In the genomic region with DNA sequence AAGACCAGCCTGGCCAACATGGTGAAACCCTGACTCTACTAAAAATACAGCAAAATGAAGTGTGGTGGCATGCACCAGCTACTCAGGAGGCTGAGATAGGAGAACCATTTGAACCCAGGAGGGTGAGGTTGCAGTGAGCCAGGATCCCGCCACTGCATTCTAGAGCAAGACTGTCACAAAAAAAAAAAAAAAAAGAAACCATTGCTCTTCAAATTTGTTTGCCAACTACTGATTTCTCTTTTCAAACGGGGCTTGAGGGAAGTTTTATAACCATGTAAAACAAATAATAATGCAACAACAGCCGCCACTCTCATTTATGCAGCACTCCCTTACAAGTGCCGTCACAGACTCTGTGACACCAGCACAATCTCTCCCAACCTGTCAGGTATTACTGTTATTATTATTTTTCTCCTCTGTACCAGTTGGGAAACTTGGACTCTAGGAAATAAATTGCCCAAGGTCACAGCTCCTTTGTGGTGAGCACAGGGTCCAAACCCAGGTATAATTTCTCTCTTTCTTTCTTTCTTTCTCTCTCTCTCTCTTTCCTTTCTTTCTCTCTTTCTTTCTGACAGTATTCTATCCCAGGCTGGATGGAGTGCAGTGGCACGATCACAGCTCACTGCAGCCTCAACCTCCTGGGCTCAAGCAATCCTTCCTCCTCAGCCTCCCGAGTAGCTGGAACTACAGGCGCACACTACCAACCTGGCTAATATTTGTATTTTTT, we compare ENCODE assay signal across 14 cellular contexts. TPM values are rescaled to one million over a fixed set of nuclear protein-coding genes. Genes with fewer than 3 reads are reported as not detected.
DNase-seq lines count a peak whose midpoint lies in the region; ATAC-seq and TF ChIP-seq lines count a peak whose summit lies in the region.
"Had no signal": no experiment of that assay in that cellular context is flagged by ENCODE, and none has a peak within 500 bp of the region (broad histone marks: within the 10 kb centered on the region; RNA-seq: fewer than 3 reads in every experiment).

No MANE protein-coding gene starts in this region.

- H3K4me1 ChIP-seq in BLaER1: peaks cover 79% of the 10 kb centered on the region
- peaks cover 14% of the 10 kb centered on the region for H3K4me1 ChIP-seq in upper lobe of right lung

- CTCF ChIA-PET in Calu3 (lab: Charles Lee): interaction anchor here (0.8 to 0.9 kb wide), 2 partner anchors 17 to 27 kb away, joined by 3 to 6 read pairs; no protein-coding TSS in a partner anchor

- H3K4me2 ChIP-seq in BLaER1: peak overlapping the region; percentile 52

- no peaks in the 10 kb centered on the region for H3K27me3 ChIP-seq in BLaER1
- no peaks in the 10 kb centered on the region for H3K27me3 ChIP-seq in upper lobe of right lung
- H3K27me3 ChIP-seq: Peyer's patch had no signal

- no peak for TF ChIP-seq CTCF in Calu3 (IDR thresholded peaks at IDR 0.05; ENCODE audit: unreplicated experiment)
- no peak for TF ChIP-seq CTCF in mesothelial cell of epicardium (IDR thresholded peaks at IDR 0.05; ENCODE audit: unreplicated experiment)
- TF ChIP-seq CTCF in upper lobe of right lung (IDR thresholded peaks at IDR 0.05): no peak

- H3K27ac ChIP-seq in BLaER1: 0 out of 2 replicates have a peak overlapping the region, but pooled peaks have one; percentile 4
- H3K27ac ChIP-seq in upper lobe of right lung: no peak overlapping the region
- H3K27ac ChIP-seq: Peyer's patch had no signal

- H3K4me3 ChIP-seq in BLaER1 (no peak overlapping the region), upper lobe of right lung (no peak overlapping the region)
- H3K4me3 ChIP-seq: Peyer's patch had no signal

- no peaks in the 10 kb centered on the region for H3K9me3 ChIP-seq in BLaER1
- no peaks in the 10 kb centered on the region for H3K9me3 ChIP-seq in upper lobe of right lung
- H3K9me3 ChIP-seq: Peyer's patch had no signal

- H3K4me1 Mint-ChIP-seq in Calu3 (ENCODE audit: low read depth, unreplicated experiment): peaks cover 47% of the 10 kb centered on the region
- H3K4me1 Mint-ChIP-seq in activated naive CD8-positive, alpha-beta T cell treated with anti-CD3 and anti-CD28 coated beads for 36 hours: peaks cover 75% of the 10 kb centered on the region
- H3K4me1 Mint-ChIP-seq in mesothelial cell of epicardium: peaks cover 15% of the 10 kb centered on the region

- BruUV-seq in Calu3 (replicated peaks; lab: Mats Ljungman, UMichigan): no TSS peak

- H3K36me3 Mint-ChIP-seq in Calu3 (ENCODE audit: insufficient read depth, unreplicated experiment) (no peaks in the 10 kb centered on the region), mesothelial cell of epicardium (peaks cover 2% of the 10 kb centered on the region)
- H3K36me3 Mint-ChIP-seq in activated naive CD8-positive, alpha-beta T cell treated with anti-CD3 and anti-CD28 coated beads for 36 hours: peaks cover 11% of the 10 kb centered on the region

- H4K20me1 ChIP-seq in BLaER1: peaks cover 98% of the 10 kb centered on the region

- H3K4me3 Mint-ChIP-seq in Calu3 (ENCODE audit: low read depth, unreplicated experiment) (no peak overlapping the region), mesothelial cell of epicardium (no peak overlapping the region)
- no peak overlapping the region for H3K4me3 Mint-ChIP-seq in activated naive CD8-positive, alpha-beta T cell treated with anti-CD3 and anti-CD28 coated beads for 36 hours

- H3K27me3 Mint-ChIP-seq in Calu3 (ENCODE audit: unreplicated experiment): no peaks in the 10 kb centered on the region
- no peaks in the 10 kb centered on the region for H3K27me3 Mint-ChIP-seq in activated naive CD8-positive, alpha-beta T cell treated with anti-CD3 and anti-CD28 coated beads for 36 hours
- no peaks in the 10 kb centered on the region for H3K27me3 Mint-ChIP-seq in mesothelial cell of epicardium (ENCODE audit: low read depth)

- peaks cover 59% of the 10 kb centered on the region for H3K36me3 ChIP-seq in BLaER1
- H3K36me3 ChIP-seq in upper lobe of right lung: no peaks in the 10 kb centered on the region
- H3K36me3 ChIP-seq: Peyer's patch had no signal

- no peak for DNase-seq in Calu3
- DNase-seq in activated naive CD8-positive, alpha-beta T cell treated with anti-CD3 and anti-CD28 coated beads for 36 hours: no peak
- no peak for DNase-seq in mesothelial cell of epicardium (ENCODE audit: low spot score in 2 of 2, unreplicated experiment in 2 of 2)
- no peak for DNase-seq in pons (ENCODE audit: low spot score)
- DNase-seq in NCI-H2196 treated with DMSO at 0.1 percent for 48 hours (lab: John Stamatoyannopoulos, UW; ENCODE audit: unreplicated experiment): no peak
- DNase-seq in NCI-H526 treated with DMSO at 0.1 percent for 48 hours (lab: John Stamatoyannopoulos, UW): no peak
- no peak for DNase-seq in upper lobe of right lung
- DNase-seq: activated CD4-positive, alpha-beta T cell treated with anti-CD3 and anti-CD28 coated beads, Interleukin-2, amount 50 U/mL, for 4 hours; activated gamma-delta T cell; cerebellar nuclear complex; KBM-7; Peyer's patch; stimulated activated CD4-positive, alpha-beta T cell treated with anti-CD3 and anti-CD28 coated beads, Interleukin-4, amount 100 ng/mL, for 1 hour had no signal

- H3K27ac Mint-ChIP-seq in Calu3 (ENCODE audit: unreplicated experiment) (peak overlapping the region; percentile 22), mesothelial cell of epicardium (peak overlapping the region; percentile 27)
- peak overlapping the region; percentile 84 for H3K27ac Mint-ChIP-seq in activated naive CD8-positive, alpha-beta T cell treated with anti-CD3 and anti-CD28 coated beads for 36 hours

- H3K9me3 Mint-ChIP-seq in Calu3 (ENCODE audit: low read depth, unreplicated experiment) (no peaks in the 10 kb centered on the region), mesothelial cell of epicardium (no peaks in the 10 kb centered on the region)
- no peaks in the 10 kb centered on the region for H3K9me3 Mint-ChIP-seq in activated naive CD8-positive, alpha-beta T cell treated with anti-CD3 and anti-CD28 coated beads for 36 hours

- no peak for ATAC-seq in upper lobe of right lung

- intact Hi-C loops in Calu3 (cut with micrococcal nuclease; ENCODE audit: unreplicated experiment): no loop called here
- intact Hi-C loops in upper lobe of right lung (cut with DNase I): no loop called here

- no peak overlapping the region for H3K9ac ChIP-seq in BLaER1

RNA-seq across cellular contexts. Expression of gene SERINC5, which starts 25.4 kb away (rescaled TPM):
- total RNA-seq in Calu3 (2022): 47.0 and 49.2 TPM in 2 replicates
- 10 to 100 TPM; 22.0 to 25.1 TPM for total RNA-seq in activated naive CD8-positive, alpha-beta T cell treated with anti-CD3 and anti-CD28 coated beads for 36 hours
- 87.6 to 91.0 TPM (median 89.5 TPM) in 3 replicates for total RNA-seq in mesothelial cell of epicardium
- total RNA-seq in upper lobe of right lung: 60.4 TPM

Comparison
In these comparisons a context has a peak if more than half of its experiments do, and no peak if none do; other contexts are left out.
1. H3K27ac Mint-ChIP-seq: peak in every context shown above with its lines; median percentile 84 in activated naive CD8-positive, alpha-beta T cell treated with anti-CD3 and anti-CD28 coated beads for 36 hours; 27 in mesothelial cell of epicardium; 22 in Calu3.